Comparison of ENCODE assay signal across 15 cellular contexts in genomic region chr17:80208050-80208449, GRCh38. TPM values are rescaled to one million over a fixed set of nuclear protein-coding genes. Genes with fewer than 3 reads are reported as not detected.
A peak's percentile ranks its signal among the peaks of the same experiment; 100 is the strongest.
DNase-seq lines count a peak whose midpoint lies in the region; ATAC-seq and TF ChIP-seq lines count a peak whose summit lies in the region.
"Had no signal": no experiment of that assay in that cellular context is flagged by ENCODE, and none has a peak within 500 bp of the region (broad histone marks: within the 10 kb centered on the region; RNA-seq: fewer than 3 reads in every experiment).

No MANE protein-coding gene starts in this region.

- H3K27ac ChIP-seq in RWPE1 (peak overlapping the region; percentile 12; the same call in 1 of the 2 replicates), RWPE2 (ENCODE audit: poor library complexity, severe bottlenecking) (no peak overlapping the region), neuronal stem cell (replicated peaks; ENCODE audit: low read length) (no peak overlapping the region)

- no peak for DNase-seq in RWPE1 (ENCODE audit: low spot score)
- DNase-seq in RWPE2 (ENCODE audit: low spot score): peak; percentile 66
- DNase-seq in neuronal stem cell (ENCODE audit: low spot score): no peak
- no peak for DNase-seq in DMS153 treated with DMSO at 0.1 percent for 48 hours (lab: John Stamatoyannopoulos, UW; ENCODE audit: unreplicated experiment)
- DNase-seq: C1 segment of cervical spinal cord; Calu3; CD4-positive, alpha-beta memory T cell; COR-L47; DND-41; H9 had no signal

- no peak overlapping the region for H2AFZ ChIP-seq in neuronal stem cell (ENCODE audit: low read length)
- H2AFZ ChIP-seq: GM23338 had no signal

- CTCF ChIA-PET in RWPE1 (lab: Yijun Ruan, JAX): no interaction called here

- H3K14ac ChIP-seq in neuronal stem cell (ENCODE audit: low read length): peak overlapping the region; percentile 71

- H2AK5ac ChIP-seq in neuronal stem cell (ENCODE audit: low read depth, low read length): no peak overlapping the region

- H3K36me3 ChIP-seq in RWPE2 (ENCODE audit: low read depth) (no peaks in the 10 kb centered on the region; the same call in 1 of the 2 replicates), neuronal stem cell (replicated peaks in 1 of 2; ENCODE audit: control insufficient read depth in 2 of 2, insufficient read depth in 2 of 2, low read length in 2 of 2) (peaks cover 16 to 44% of the 10 kb centered on the region in 2 donors)

- H3K4ac ChIP-seq in neuronal stem cell (ENCODE audit: low read length): no peak overlapping the region

- WGBS in neuronal stem cell (ENCODE audit: extremely low coverage in 2 of 2, insufficient read length in 2 of 2, insufficient replicate concordance in 1 of 2), 2 donors: no CpG with 5 or more reads among the region's 16 CpGs

- H3K4me1 ChIP-seq in RWPE2 (ENCODE audit: insufficient read depth, poor library complexity, severe bottlenecking): no peaks in the 10 kb centered on the region
- H3K4me1 ChIP-seq in neuronal stem cell (ENCODE audit: control insufficient read depth in 2 of 2, insufficient read depth in 1 of 2, low read depth in 1 of 2, low read length in 2 of 2): peaks cover 0 to 3% of the 10 kb centered on the region in 2 donors

- no peak overlapping the region for H2BK120ac ChIP-seq in neuronal stem cell (ENCODE audit: low read depth, low read length)

- TF ChIP-seq CTCF in RWPE1 (conservative IDR thresholded peaks at IDR 0.05; ENCODE audit: low read depth): no peak
- TF ChIP-seq CTCF in RWPE2 (IDR thresholded peaks at IDR 0.05; ENCODE audit: poor library complexity, severe bottlenecking): no peak

- H2BK12ac ChIP-seq in neuronal stem cell (ENCODE audit: low read length): no peak overlapping the region

- no peak overlapping the region for H3K23ac ChIP-seq in neuronal stem cell (ENCODE audit: low read depth, low read length, poor library complexity)

- no peak overlapping the region for H3K9ac ChIP-seq in neuronal stem cell (ENCODE audit: low read depth, low read length, poor library complexity)

- H4K91ac ChIP-seq in neuronal stem cell (ENCODE audit: low read depth, low read length, poor library complexity): no peak overlapping the region

- POLR2A ChIA-PET in RWPE1 (lab: Yijun Ruan, JAX; ENCODE audit: low non-redundant PET): no interaction called here

- ATAC-seq in RWPE2 (ENCODE audit: low read depth) (no peak), GM19467 (IDR thresholded peaks at IDR 0.05; ENCODE audit: unreplicated experiment) (no peak), GM18519 (IDR thresholded peaks at IDR 0.05; ENCODE audit: low FRiP score, unreplicated experiment) (no peak)
- ATAC-seq: GM23338, HCT116 had no signal

- H3K27me3 ChIP-seq in RWPE2 (ENCODE audit: insufficient read depth, poor library complexity, severe bottlenecking) (no peaks in the 10 kb centered on the region), neuronal stem cell (ENCODE audit: control insufficient read depth in 3 of 3, insufficient read depth in 3 of 3, low read depth in 1 of 3, low read length in 3 of 3) (no peaks in the 10 kb centered on the region)

- no peak overlapping the region for H4K8ac ChIP-seq in neuronal stem cell (ENCODE audit: low read depth, low read length)

- H3K4me3 ChIP-seq in RWPE2 (ENCODE audit: severe bottlenecking): no peak overlapping the region
- no peak overlapping the region for H3K4me3 ChIP-seq in neuronal stem cell (ENCODE audit: low read length in 2 of 2)
- H3K4me3 ChIP-seq: GM23338 had no signal

- H3K18ac ChIP-seq in neuronal stem cell (ENCODE audit: low read length): peak overlapping the region; percentile 57

- peaks cover 2% of the 10 kb centered on the region for H3K79me1 ChIP-seq in neuronal stem cell (ENCODE audit: low read depth, low read length)

- H3K9me3 ChIP-seq in RWPE2 (ENCODE audit: severe bottlenecking) (no peaks in the 10 kb centered on the region), neuronal stem cell (replicated peaks in 1 of 2; ENCODE audit: control insufficient read depth in 2 of 2, insufficient read depth in 1 of 2, low read depth in 1 of 2, low read length in 2 of 2) (no peaks in the 10 kb centered on the region)

- no peak overlapping the region for H3K4me2 ChIP-seq in neuronal stem cell (ENCODE audit: insufficient read depth, low read length, poor library complexity, severe bottlenecking)
- H3K4me2 ChIP-seq: GM23338 had no signal

- H2BK5ac ChIP-seq in neuronal stem cell (ENCODE audit: low read length): no peak overlapping the region

- H2BK15ac ChIP-seq in neuronal stem cell (ENCODE audit: low read length): no peak overlapping the region

RNA-seq across cellular contexts. Expression of gene SGSH, which starts 12.1 kb away (rescaled TPM):
- polyA plus RNA-seq in neuronal stem cell (2013, experiment 1 of 2): 8.1 TPM
- polyA plus RNA-seq in neuronal stem cell (2013, experiment 2 of 2): 7.7 TPM

RNA-seq across cellular contexts. Expression of gene SLC26A11, which starts 12.2 kb away (rescaled TPM):
- 14.4 TPM for polyA plus RNA-seq in neuronal stem cell (2013, experiment 1 of 2)
- 14.7 TPM for polyA plus RNA-seq in neuronal stem cell (2013, experiment 2 of 2)

RNA-seq across cellular contexts. Expression of gene CARD14, which starts 38.2 kb away (rescaled TPM):
- 0.20 TPM for polyA plus RNA-seq in neuronal stem cell (2013, experiment 1 of 2)
- 0.22 TPM for polyA plus RNA-seq in neuronal stem cell (2013, experiment 2 of 2)
- polyA plus RNA-seq: BJ had no signal

RNA-seq across cellular contexts. Expression of gene RNF213, which starts 52.6 kb away (rescaled TPM):
- polyA plus RNA-seq in neuronal stem cell (2013, experiment 1 of 2): 17.4 TPM
- polyA plus RNA-seq in neuronal stem cell (2013, experiment 2 of 2): 18.4 TPM
